ENCODE assay signal across 21 cellular contexts in genomic region chr4:153579410-153579809, GRCh38.
DNase-seq lines count a peak whose midpoint lies in the region; ATAC-seq and TF ChIP-seq lines count a peak whose summit lies in the region.
"Had no signal": no experiment of that assay in that cellular context is flagged by ENCODE, and none has a peak within 500 bp of the region (broad histone marks: within the 10 kb centered on the region; RNA-seq: fewer than 3 reads in every experiment).

No MANE protein-coding gene starts in this region.

- no peak for ATAC-seq in activated T-cell treated with anti-CD3 and anti-CD28 coated beads, Interleukin-2, amount 50 U/mL, for 72 hours (replicated peaks in 1 of 2)
- ATAC-seq in HG02884 (IDR thresholded peaks at IDR 0.05; ENCODE audit: unreplicated experiment) = peak; percentile 44
- no peak for ATAC-seq in HG03108 (IDR thresholded peaks at IDR 0.05; ENCODE audit: unreplicated experiment)
- no peak for ATAC-seq in GM19397 (IDR thresholded peaks at IDR 0.05; ENCODE audit: unreplicated experiment)

- H3K27ac ChIP-seq in neutrophil (peak overlapping the region; percentile 15), osteoblast (ENCODE audit: low read depth, low read length) (no peak overlapping the region)
- H3K27ac ChIP-seq: 22Rv1, coronary artery, SK-N-MC, upper lobe of left lung had no signal

- no peaks in the 10 kb centered on the region for H3K27me3 ChIP-seq in neutrophil
- H3K27me3 ChIP-seq in osteoblast (ENCODE audit: insufficient read depth, low read length) = no peaks in the 10 kb centered on the region
- H3K27me3 ChIP-seq: upper lobe of left lung had no signal

- H3K4me1 Mint-ChIP-seq in activated T-cell treated with anti-CD3 and anti-CD28 coated beads, Interleukin-2, amount 50 U/mL, for 24 hours (ENCODE audit: low read depth) = peaks cover 54% of the 10 kb centered on the region
- peaks cover 46% of the 10 kb centered on the region for H3K4me1 Mint-ChIP-seq in activated T-cell treated with anti-CD3 and anti-CD28 coated beads, Interleukin-2, amount 50 U/mL, for 72 hours (ENCODE audit: low read depth)
- peaks cover 54% of the 10 kb centered on the region for H3K4me1 Mint-ChIP-seq in activated naive CD8-positive, alpha-beta T cell treated with anti-CD3 and anti-CD28 coated beads for 36 hours

- no peak for TF ChIP-seq CTCF in neutrophil (IDR thresholded peaks at IDR 0.05)
- no peak for TF ChIP-seq CTCF in osteoblast (IDR thresholded peaks at IDR 0.05; ENCODE audit: extremely low read depth, low read depth, low read length)

- H2AFZ ChIP-seq in osteoblast (ENCODE audit: low read length) = no peak overlapping the region

- H4K20me1 ChIP-seq in osteoblast (ENCODE audit: insufficient read depth, low read length) = peaks cover 4% of the 10 kb centered on the region

- DNase-seq in activated T-cell treated with anti-CD3 and anti-CD28 coated beads, Interleukin-2, amount 50 U/mL, for 24 hours = no peak
- no peak for DNase-seq in activated T-cell treated with anti-CD3 and anti-CD28 coated beads, Interleukin-2, amount 50 U/mL, for 72 hours
- no peak for DNase-seq in activated naive CD8-positive, alpha-beta T cell treated with anti-CD3 and anti-CD28 coated beads for 36 hours
- no peak for DNase-seq in osteoblast (ENCODE audit: insufficient read length, low spot score, missing footprints)
- DNase-seq: activated CD4-positive, alpha-beta T cell treated with anti-CD3 and anti-CD28 coated beads, Interleukin-2, amount 50 U/mL, for 4 hours; activated gamma-delta T cell treated with Interleukin-2 at 50 U/mL for 16 hours; amygdala; mesenchymal stem cell; NCI-H1436 treated with DMSO at 0.1 percent for 48 hours; NCI-H510A treated with DMSO at 0.1 percent for 48 hours; stimulated activated CD8-positive, alpha-beta memory T cell treated with anti-CD3 and anti-CD28 coated beads, Interleukin-4, amount 100 ng/mL, for 48 hours; upper lobe of left lung had no signal

- H3K4me2 ChIP-seq in osteoblast (ENCODE audit: insufficient read depth, low read length) = no peak overlapping the region

- H3K9me3 ChIP-seq in neutrophil (no peaks in the 10 kb centered on the region), osteoblast (ENCODE audit: low read depth, low read length) (no peaks in the 10 kb centered on the region)
- H3K9me3 ChIP-seq: upper lobe of left lung had no signal

- H3K4me3 ChIP-seq in neutrophil (ENCODE audit: low read depth in 1 of 2, low read length in 1 of 2) (no peak overlapping the region), osteoblast (ENCODE audit: insufficient read depth, low read length) (no peak overlapping the region)
- H3K4me3 ChIP-seq: coronary artery, SK-N-MC, upper lobe of left lung had no signal

- H3K36me3 Mint-ChIP-seq in activated T-cell treated with anti-CD3 and anti-CD28 coated beads, Interleukin-2, amount 50 U/mL, for 24 hours (ENCODE audit: low read depth) = peaks cover 61% of the 10 kb centered on the region
- H3K36me3 Mint-ChIP-seq in activated T-cell treated with anti-CD3 and anti-CD28 coated beads, Interleukin-2, amount 50 U/mL, for 72 hours (ENCODE audit: insufficient read depth in 2 of 2) = peaks cover 4 to 12% of the 10 kb centered on the region in 2 donors
- H3K36me3 Mint-ChIP-seq in activated naive CD8-positive, alpha-beta T cell treated with anti-CD3 and anti-CD28 coated beads for 36 hours = peaks cover 17% of the 10 kb centered on the region

- no peaks in the 10 kb centered on the region for H3K9me3 Mint-ChIP-seq in activated T-cell treated with anti-CD3 and anti-CD28 coated beads, Interleukin-2, amount 50 U/mL, for 24 hours
- H3K9me3 Mint-ChIP-seq in activated T-cell treated with anti-CD3 and anti-CD28 coated beads, Interleukin-2, amount 50 U/mL, for 72 hours = no peaks in the 10 kb centered on the region
- H3K9me3 Mint-ChIP-seq in activated naive CD8-positive, alpha-beta T cell treated with anti-CD3 and anti-CD28 coated beads for 36 hours = no peaks in the 10 kb centered on the region
- H3K9me3 Mint-ChIP-seq: nephron had no signal

- no peaks in the 10 kb centered on the region for H3K27me3 Mint-ChIP-seq in activated T-cell treated with anti-CD3 and anti-CD28 coated beads, Interleukin-2, amount 50 U/mL, for 24 hours
- no peaks in the 10 kb centered on the region for H3K27me3 Mint-ChIP-seq in activated T-cell treated with anti-CD3 and anti-CD28 coated beads, Interleukin-2, amount 50 U/mL, for 72 hours (ENCODE audit: low read depth)
- no peaks in the 10 kb centered on the region for H3K27me3 Mint-ChIP-seq in activated naive CD8-positive, alpha-beta T cell treated with anti-CD3 and anti-CD28 coated beads for 36 hours
- H3K27me3 Mint-ChIP-seq: progenitor cell of endocrine pancreas had no signal

- H3K4me1 ChIP-seq in neutrophil (ENCODE audit: control insufficient read depth in 1 of 2, insufficient read depth in 1 of 2, low read depth in 1 of 2, low read length in 1 of 2) = peaks cover 0 to 5% of the 10 kb centered on the region in 2 experiments
- H3K4me1 ChIP-seq in osteoblast (ENCODE audit: insufficient read depth, low read length) = no peaks in the 10 kb centered on the region

- no peaks in the 10 kb centered on the region for H3K79me2 ChIP-seq in osteoblast (ENCODE audit: insufficient read depth, low read length)

- peaks cover 38% of the 10 kb centered on the region for H3K36me3 ChIP-seq in neutrophil
- H3K36me3 ChIP-seq in osteoblast (ENCODE audit: insufficient read depth, low read length) = no peaks in the 10 kb centered on the region

- peak overlapping the region; percentile 57 for H3K27ac Mint-ChIP-seq in activated T-cell treated with anti-CD3 and anti-CD28 coated beads, Interleukin-2, amount 50 U/mL, for 24 hours
- H3K27ac Mint-ChIP-seq in activated T-cell treated with anti-CD3 and anti-CD28 coated beads, Interleukin-2, amount 50 U/mL, for 72 hours = no peak overlapping the region
- peak overlapping the region; percentile 48 for H3K27ac Mint-ChIP-seq in activated naive CD8-positive, alpha-beta T cell treated with anti-CD3 and anti-CD28 coated beads for 36 hours
- H3K27ac Mint-ChIP-seq: nephron, progenitor cell of endocrine pancreas had no signal

- no peak overlapping the region for H3K4me3 Mint-ChIP-seq in activated T-cell treated with anti-CD3 and anti-CD28 coated beads, Interleukin-2, amount 50 U/mL, for 24 hours
- H3K4me3 Mint-ChIP-seq in activated T-cell treated with anti-CD3 and anti-CD28 coated beads, Interleukin-2, amount 50 U/mL, for 72 hours = no peak overlapping the region
- no peak overlapping the region for H3K4me3 Mint-ChIP-seq in activated naive CD8-positive, alpha-beta T cell treated with anti-CD3 and anti-CD28 coated beads for 36 hours
- H3K4me3 Mint-ChIP-seq: nephron had no signal
